Comparison of ENCODE assay signal across 23 cellular contexts in genomic region chrX:107579956-107580355, GRCh38.
"Had no signal": no experiment of that assay in that cellular context is flagged by ENCODE, and none has a peak within 500 bp of the region (broad histone marks: within the 10 kb centered on the region; RNA-seq: fewer than 3 reads in every experiment).

No MANE protein-coding gene starts in this region.

- H3K4me3 ChIP-seq: transverse colon, vagina had no signal

- ATAC-seq: activated CD8-positive, alpha-beta T cell treated with anti-CD3 and anti-CD28 coated beads, Interleukin-2, amount 10 ng/mL, durations not matched to agents 7 days and 5 days; right cardiac atrium; stimulated activated naive CD8-positive, alpha-beta T cell treated with anti-CD3 and anti-CD28 coated beads, Interleukin-15, Interleukin-2, amounts not matched to agents 100 U/mL and 50 U/mL, for 24 hours had no signal

- DNase-seq: activated CD4-positive, alpha-beta T cell treated with anti-CD3 and anti-CD28 coated beads, Interleukin-2, amount 10 ng/mL, durations not matched to agents 24 days and 14 days; activated CD4-positive, CD25-positive, alpha-beta regulatory T cell; activated CD8-positive, alpha-beta memory T cell treated with anti-CD3 and anti-CD28 coated beads, Interleukin-2, amount 50 U/mL, for 4 hours; activated CD8-positive, alpha-beta T cell treated with anti-CD3 and anti-CD28 coated beads, Interleukin-2, amount 10 ng/mL, durations not matched to agents 7 days and 5 days; activated gamma-delta T cell; activated T-cell treated with anti-CD3 and anti-CD28 coated beads, Interleukin-2, amount 50 U/mL, for 48 hours; amygdala; cerebellar nuclear complex; hypothalamus; kidney glomerular epithelial cell; nucleus accumbens; right cardiac atrium; small intestine; stimulated activated CD4-positive, alpha-beta T cell treated with anti-CD3 and anti-CD28 coated beads, Interleukin-4, amount 100 ng/mL, for 24 hours; stimulated activated CD8-positive, alpha-beta memory T cell treated with anti-CD3 and anti-CD28 coated beads, Interleukin-4, amount 100 ng/mL, for 48 hours; stimulated activated naive CD8-positive, alpha-beta T cell treated with anti-CD3 and anti-CD28 coated beads, Interleukin-15, Interleukin-2, amounts not matched to agents 100 U/mL and 50 U/mL, for 24 hours; transverse colon had no signal

- H3K36me3 ChIP-seq: transverse colon, vagina had no signal

- H3K36me3 Mint-ChIP-seq: activated naive CD8-positive, alpha-beta T cell had no signal

- H3K4me1 Mint-ChIP-seq: activated CD4-positive, alpha-beta T cell treated with anti-CD3 and anti-CD28 coated beads, Interleukin-2, amount 10 ng/mL, durations not matched to agents 24 days and 14 days; brain; nephron had no signal

- H3K27me3 ChIP-seq: transverse colon, vagina had no signal

- H3K27ac ChIP-seq: transverse colon, vagina had no signal

- H3K27me3 Mint-ChIP-seq: activated CD4-positive, alpha-beta T cell treated with anti-CD3 and anti-CD28 coated beads, Interleukin-2, amount 10 ng/mL, durations not matched to agents 24 days and 14 days; activated naive CD8-positive, alpha-beta T cell; progenitor cell of endocrine pancreas had no signal

- H3K27ac Mint-ChIP-seq: activated CD4-positive, alpha-beta T cell treated with anti-CD3 and anti-CD28 coated beads, Interleukin-2, amount 10 ng/mL, durations not matched to agents 24 days and 14 days; activated CD8-positive, alpha-beta T cell treated with anti-CD3 and anti-CD28 coated beads, Interleukin-2, amount 10 ng/mL, durations not matched to agents 7 days and 5 days; activated naive CD8-positive, alpha-beta T cell; brain; nephron; progenitor cell of endocrine pancreas; T-helper 2 cell treated with Interferon-gamma antibody and Interleukin-4, amounts not matched to agents 5 μg/mL and 100 μg/mL, for 36 hours had no signal

- H3K9me3 ChIP-seq: transverse colon, vagina had no signal

- H3K9me3 Mint-ChIP-seq: activated CD4-positive, alpha-beta T cell treated with anti-CD3 and anti-CD28 coated beads, Interleukin-2, amount 10 ng/mL, durations not matched to agents 24 days and 14 days; T-helper 2 cell treated with Interferon-gamma antibody and Interleukin-4, amounts not matched to agents 5 μg/mL and 100 μg/mL, for 36 hours had no signal

- H3K4me1 ChIP-seq: transverse colon, vagina had no signal

- H3K4me3 Mint-ChIP-seq: activated CD4-positive, alpha-beta T cell treated with anti-CD3 and anti-CD28 coated beads, Interleukin-2, amount 10 ng/mL, durations not matched to agents 24 days and 14 days; activated CD8-positive, alpha-beta T cell treated with anti-CD3 and anti-CD28 coated beads, Interleukin-2, amount 10 ng/mL, durations not matched to agents 7 days and 5 days; activated naive CD8-positive, alpha-beta T cell; brain; nephron; T-helper 2 cell treated with Interferon-gamma antibody and Interleukin-4, amounts not matched to agents 5 μg/mL and 100 μg/mL, for 36 hours had no signal
